ENCODE assay signal across 2 cellular contexts in the genomic region with DNA sequence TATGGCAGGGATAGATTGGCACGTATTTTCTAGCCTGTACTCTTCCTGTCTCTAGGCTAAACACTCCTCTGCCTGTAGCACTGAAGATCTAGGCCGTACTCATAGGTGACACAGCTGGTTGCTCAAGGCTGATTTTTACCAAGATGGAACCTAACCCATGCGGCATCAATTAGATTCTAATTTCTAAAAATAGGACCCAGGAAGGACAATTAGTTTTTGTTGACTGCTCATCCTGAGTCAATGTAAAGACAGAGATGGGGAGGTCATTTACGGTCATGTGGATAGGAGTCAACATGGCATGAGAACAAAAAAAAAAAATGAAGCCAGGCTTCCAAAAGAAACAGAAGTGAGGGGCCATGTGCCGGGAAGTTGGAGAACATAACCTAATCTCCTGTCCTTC.
A peak's percentile ranks its signal among the peaks of the same experiment; 100 is the strongest.
TF ChIP-seq lines count a peak whose summit lies in the region.

No MANE protein-coding gene starts in this region.

TF ChIP-seq in IMR-90, 13 proteins besides CTCF, POLR2A, EP300 and RAD21:
- TF ChIP-seq FOS (IDR thresholded peaks at IDR 0.05; ENCODE audit: low read depth, low read length) (no peak), CEBPB (IDR thresholded peaks at IDR 0.05; ENCODE audit: low read depth, low read length) (peak; percentile 15; the same call in 1 of the 2 replicates)
TF ChIP-seq in IMR-90: peak in this region for 1.

TF ChIP-seq in H1, 55 proteins besides CTCF, POLR2A, EP300 and RAD21:
- TF ChIP-seq NANOG (IDR thresholded peaks at IDR 0.05; ENCODE audit: insufficient read depth, low read depth, low read length, poor library complexity, severe bottlenecking) = no peak
- no peak for TF ChIP-seq BRCA1 (IDR thresholded peaks at IDR 0.05; ENCODE audit: low read depth, low read length)
- no peak for TF ChIP-seq SIRT6 (IDR thresholded peaks at IDR 0.05; ENCODE audit: low read length)
- TF ChIP-seq GABPA (IDR thresholded peaks at IDR 0.05; ENCODE audit: borderline replicate concordance, insufficient read depth, low read length) = no peak
- no peak for TF ChIP-seq ZNF274 (IDR thresholded peaks at IDR 0.05; ENCODE audit: borderline replicate concordance, extremely low read depth, low read length)
- no peak for TF ChIP-seq CHD1 (IDR thresholded peaks at IDR 0.05; ENCODE audit: low read depth, low read length)
- TF ChIP-seq HDAC2 (IDR thresholded peaks at IDR 0.05; ENCODE audit: borderline replicate concordance in 1 of 2, low read depth in 2 of 2, low read length in 2 of 2) = no peak
- no peak for TF ChIP-seq SP1 (IDR thresholded peaks at IDR 0.05; ENCODE audit: low read depth, low read length)
- no peak for TF ChIP-seq POLR2AphosphoS5 (IDR thresholded peaks at IDR 0.05; ENCODE audit: low read depth, low read length)
- TF ChIP-seq SIN3A (conservative IDR thresholded peaks at IDR 0.05 in 1 of 2, IDR thresholded peaks at IDR 0.05 in 1 of 2; ENCODE audit: low read depth in 1 of 2, low read length in 2 of 2) = no peak
- no peak for TF ChIP-seq SAP30 (IDR thresholded peaks at IDR 0.05; ENCODE audit: insufficient read depth, insufficient replicate concordance, low read length)
- no peak for TF ChIP-seq PHF8 (conservative IDR thresholded peaks at IDR 0.05; ENCODE audit: low read depth, low read length)
